ENCODE assay signal across 12 cellular contexts in genomic region chr2:241933175-241933911, GRCh38.
DNase-seq lines count a peak whose midpoint lies in the region; TF ChIP-seq lines count a peak whose summit lies in the region.
"Had no signal": no experiment of that assay in that cellular context is flagged by ENCODE, and none has a peak within 500 bp of the region (broad histone marks: within the 10 kb centered on the region; RNA-seq: fewer than 3 reads in every experiment).

No MANE protein-coding gene starts in this region.

- TF ChIP-seq CTCF in dorsolateral prefrontal cortex (IDR thresholded peaks at IDR 0.05 in 54 of 56, conservative IDR thresholded peaks at IDR 0.05 in 2 of 56; ENCODE audit: low read depth in 1 of 56, partially characterized antibody in 56 of 56) = no peak

- peak overlapping the region in 43 of 59 donors; percentile 8 to 85 (median 61) for H3K27ac ChIP-seq in dorsolateral prefrontal cortex
- H3K27ac ChIP-seq: PC-9 had no signal

- H3K4me3 ChIP-seq in dorsolateral prefrontal cortex = peak overlapping the region in 7 of 59 donors; percentile 3 to 23 (median 6)
- H3K4me3 ChIP-seq: heart left ventricle, PC-9 had no signal

- intact Hi-C loops in dorsolateral prefrontal cortex (cut with DNase I) = no loop called here

- H3K27me3 ChIP-seq in dorsolateral prefrontal cortex = peaks cover 0 to 4% (median 0%) of the 10 kb centered on the region in 45 donors

- DNase-seq in A172 (ENCODE audit: low spot score) = peak; percentile 73
- DNase-seq in M059J (ENCODE audit: low read depth) = peak; percentile 13
- DNase-seq in dorsolateral prefrontal cortex = peak in 2 of 10 donors; percentile 46 to 54
- DNase-seq in mucosa of gallbladder (ENCODE audit: low spot score) = peak; percentile 30
- DNase-seq in HPDE6-E6E7 (ENCODE audit: extremely low spot score) = no peak
- DNase-seq in NCI-H146 (lab: John Stamatoyannopoulos, UW) = no peak
- no peak for DNase-seq in SW 1271 (lab: John Stamatoyannopoulos, UW)
- no peak for DNase-seq in CD1c-positive myeloid dendritic cell (ENCODE audit: extremely low spot score)
- DNase-seq: activated T-cell treated with anti-CD3 and anti-CD28 coated beads for 4 hours; heart left ventricle; PC-9; stimulated activated CD4-positive, alpha-beta T cell treated with anti-CD3 and anti-CD28 coated beads, Interleukin-1b, Interleukin-23, amount 100 ng/mL, for 48 hours had no signal

Comparison
In these comparisons a context has a peak if more than half of its experiments do, and no peak if none do; other contexts are left out.
1. DNase-seq: peak in A172 (single experiment), M059J (single experiment) and mucosa of gallbladder (single experiment); none in HPDE6-E6E7 (single experiment), NCI-H146 (single experiment), SW 1271 (0 of 2) and CD1c-positive myeloid dendritic cell (single experiment).